1 cellular context compared by ENCODE assay signal in the genomic region with DNA sequence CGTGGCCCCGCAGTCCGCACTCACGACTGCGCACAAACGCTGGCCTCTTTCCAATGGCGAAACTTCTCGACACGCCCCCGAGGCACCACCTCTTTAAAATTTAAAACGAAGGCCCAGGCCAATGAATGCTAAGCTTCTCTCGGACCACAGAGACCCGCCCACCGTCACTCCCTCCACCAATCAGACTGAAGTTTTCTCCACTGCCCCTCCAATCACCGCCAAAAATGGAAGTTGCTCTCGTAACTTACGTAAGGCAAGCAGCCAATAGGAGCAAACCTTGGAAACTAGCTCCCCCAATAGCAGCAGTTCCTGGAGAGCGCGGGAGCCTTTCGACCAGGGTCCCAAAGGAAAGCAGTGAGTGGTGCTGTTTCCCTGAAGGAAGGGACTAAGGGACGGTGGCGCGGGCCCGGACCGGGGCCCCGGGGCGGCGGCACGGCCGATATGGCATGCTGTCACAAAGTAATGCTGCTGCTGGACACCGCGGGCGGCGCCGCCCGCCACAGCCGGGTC.
TF ChIP-seq lines count a peak whose summit lies in the region.

TSS of gene TICRR (plus strand) at position 324 of the 510 bp plus-strand sequence. CDS start at position 442, 118 bp downstream.

TF ChIP-seq in GM12878, 131 proteins besides CTCF, POLR2A, EP300 and RAD21 (continued from another document and continues in another):
- TF ChIP-seq BMI1 (IDR thresholded peaks at IDR 0.05; ENCODE audit: borderline replicate concordance): no peak
- no peak for TF ChIP-seq RELA (IDR thresholded peaks at IDR 0.05; ENCODE audit: borderline replicate concordance, partially characterized antibody)
- TF ChIP-seq IRF3 (IDR thresholded peaks at IDR 0.05): peak; percentile 91
- no peak for TF ChIP-seq TCF12 (IDR thresholded peaks at IDR 0.05; ENCODE audit: low read depth, low read length)
- no peak for TF ChIP-seq CHD1 (IDR thresholded peaks at IDR 0.05; ENCODE audit: low read depth, low read length)
- TF ChIP-seq, protein P1, sequence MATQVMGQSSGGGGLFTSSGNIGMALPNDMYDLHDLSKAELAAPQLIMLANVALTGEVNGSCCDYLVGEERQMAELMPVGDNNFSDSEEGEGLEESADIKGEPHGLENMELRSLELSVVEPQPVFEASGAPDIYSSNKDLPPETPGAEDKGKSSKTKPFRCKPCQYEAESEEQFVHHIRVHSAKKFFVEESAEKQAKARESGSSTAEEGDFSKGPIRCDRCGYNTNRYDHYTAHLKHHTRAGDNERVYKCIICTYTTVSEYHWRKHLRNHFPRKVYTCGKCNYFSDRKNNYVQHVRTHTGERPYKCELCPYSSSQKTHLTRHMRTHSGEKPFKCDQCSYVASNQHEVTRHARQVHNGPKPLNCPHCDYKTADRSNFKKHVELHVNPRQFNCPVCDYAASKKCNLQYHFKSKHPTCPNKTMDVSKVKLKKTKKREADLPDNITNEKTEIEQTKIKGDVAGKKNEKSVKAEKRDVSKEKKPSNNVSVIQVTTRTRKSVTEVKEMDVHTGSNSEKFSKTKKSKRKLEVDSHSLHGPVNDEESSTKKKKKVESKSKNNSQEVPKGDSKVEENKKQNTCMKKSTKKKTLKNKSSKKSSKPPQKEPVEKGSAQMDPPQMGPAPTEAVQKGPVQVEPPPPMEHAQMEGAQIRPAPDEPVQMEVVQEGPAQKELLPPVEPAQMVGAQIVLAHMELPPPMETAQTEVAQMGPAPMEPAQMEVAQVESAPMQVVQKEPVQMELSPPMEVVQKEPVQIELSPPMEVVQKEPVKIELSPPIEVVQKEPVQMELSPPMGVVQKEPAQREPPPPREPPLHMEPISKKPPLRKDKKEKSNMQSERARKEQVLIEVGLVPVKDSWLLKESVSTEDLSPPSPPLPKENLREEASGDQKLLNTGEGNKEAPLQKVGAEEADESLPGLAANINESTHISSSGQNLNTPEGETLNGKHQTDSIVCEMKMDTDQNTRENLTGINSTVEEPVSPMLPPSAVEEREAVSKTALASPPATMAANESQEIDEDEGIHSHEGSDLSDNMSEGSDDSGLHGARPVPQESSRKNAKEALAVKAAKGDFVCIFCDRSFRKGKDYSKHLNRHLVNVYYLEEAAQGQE (IDR thresholded peaks at IDR 0.05; ENCODE audit: low read depth, low read length): no peak
- TF ChIP-seq FOXM1 (IDR thresholded peaks at IDR 0.05; ENCODE audit: low read depth, low read length): peak; percentile 76
- TF ChIP-seq CEBPZ (IDR thresholded peaks at IDR 0.05; ENCODE audit: low read depth, low read length): peak; percentile 66; the same call in 1 of the 2 replicates
- no peak for TF ChIP-seq ZBTB33 (IDR thresholded peaks at IDR 0.05)
- TF ChIP-seq GATAD2B (conservative IDR thresholded peaks at IDR 0.05; ENCODE audit: low read depth): peak; percentile 77; the same call in 1 of the 2 replicates
- no peak for TF ChIP-seq DPF2 (IDR thresholded peaks at IDR 0.05)
- TF ChIP-seq BACH1 (IDR thresholded peaks at IDR 0.05; ENCODE audit: borderline replicate concordance): no peak
- no peak for TF ChIP-seq HSF1 (IDR thresholded peaks at IDR 0.05; ENCODE audit: low read depth, low read length)
- no peak for TF ChIP-seq HDAC6 (IDR thresholded peaks at IDR 0.05; ENCODE audit: unreplicated experiment)
- TF ChIP-seq MYC (IDR thresholded peaks at IDR 0.05; ENCODE audit: insufficient read depth, insufficient read length, insufficient replicate concordance, low read length, severe bottlenecking): no peak
- no peak for TF ChIP-seq SIX5 (IDR thresholded peaks at IDR 0.05; ENCODE audit: low read depth, low read length, severe bottlenecking)
- no peak for TF ChIP-seq CEBPB (IDR thresholded peaks at IDR 0.05; ENCODE audit: borderline replicate concordance in 1 of 2, low read depth in 2 of 2, low read length in 2 of 2)
- no peak for TF ChIP-seq RB1 (IDR thresholded peaks at IDR 0.05; ENCODE audit: borderline replicate concordance)
- TF ChIP-seq KAT2A (conservative IDR thresholded peaks at IDR 0.05; ENCODE audit: control insufficient read depth, low read depth, low read length): no peak
- no peak for TF ChIP-seq SPI1 (IDR thresholded peaks at IDR 0.05; ENCODE audit: borderline replicate concordance, insufficient read depth, low read depth, low read length)
- no peak for TF ChIP-seq TCF3 (IDR thresholded peaks at IDR 0.05; ENCODE audit: borderline replicate concordance, insufficient read depth, low read depth, low read length)
- TF ChIP-seq, protein P2, sequence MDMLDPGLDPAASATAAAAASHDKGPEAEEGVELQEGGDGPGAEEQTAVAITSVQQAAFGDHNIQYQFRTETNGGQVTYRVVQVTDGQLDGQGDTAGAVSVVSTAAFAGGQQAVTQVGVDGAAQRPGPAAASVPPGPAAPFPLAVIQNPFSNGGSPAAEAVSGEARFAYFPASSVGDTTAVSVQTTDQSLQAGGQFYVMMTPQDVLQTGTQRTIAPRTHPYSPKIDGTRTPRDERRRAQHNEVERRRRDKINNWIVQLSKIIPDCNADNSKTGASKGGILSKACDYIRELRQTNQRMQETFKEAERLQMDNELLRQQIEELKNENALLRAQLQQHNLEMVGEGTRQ (IDR thresholded peaks at IDR 0.05; ENCODE audit: borderline replicate concordance, low read depth, low read length): no peak
- TF ChIP-seq KLF5 (IDR thresholded peaks at IDR 0.05; ENCODE audit: partially characterized antibody): no peak
- TF ChIP-seq EZH2 (IDR thresholded peaks at IDR 0.05; ENCODE audit: borderline replicate concordance, control insufficient read depth, low read depth, low read length): no peak
- no peak for TF ChIP-seq NFXL1 (IDR thresholded peaks at IDR 0.05; ENCODE audit: borderline replicate concordance)
- TF ChIP-seq ZNF24 (IDR thresholded peaks at IDR 0.05): no peak
- TF ChIP-seq BRCA1 (IDR thresholded peaks at IDR 0.05; ENCODE audit: low read depth, low read length): no peak
- TF ChIP-seq BCLAF1 (IDR thresholded peaks at IDR 0.05): no peak
- no peak for TF ChIP-seq ESRRA (IDR thresholded peaks at IDR 0.05; ENCODE audit: low read length)
- peak; percentile 100 for TF ChIP-seq NKRF (conservative IDR thresholded peaks at IDR 0.05)
- peak; percentile 93 for TF ChIP-seq FOS (IDR thresholded peaks at IDR 0.05; ENCODE audit: borderline replicate concordance, extremely low read depth, insufficient read length)
- no peak for TF ChIP-seq ZSCAN29 (IDR thresholded peaks at IDR 0.05)
- TF ChIP-seq SREBF1 (IDR thresholded peaks at IDR 0.05; ENCODE audit: low read length): no peak
- TF ChIP-seq ZNF274 (IDR thresholded peaks at IDR 0.05; ENCODE audit: insufficient read depth, insufficient read length): no peak
- TF ChIP-seq ZZZ3 (IDR thresholded peaks at IDR 0.05; ENCODE audit: control insufficient read depth, insufficient read length, low read depth): no peak
- TF ChIP-seq KDM1A (IDR thresholded peaks at IDR 0.05; ENCODE audit: borderline replicate concordance): no peak
- peak; percentile 92 for TF ChIP-seq RFX5 (IDR thresholded peaks at IDR 0.05; ENCODE audit: low read depth, low read length)
